Comparison of ENCODE assay signal across 11 cellular contexts in genomic region chr15:89150762-89151305, GRCh38.
DNase-seq lines count a peak whose midpoint lies in the region; ATAC-seq and TF ChIP-seq lines count a peak whose summit lies in the region.
"Had no signal": no experiment of that assay in that cellular context is flagged by ENCODE, and none has a peak within 500 bp of the region (broad histone marks: within the 10 kb centered on the region; RNA-seq: fewer than 3 reads in every experiment).

No MANE protein-coding gene starts in this region.

- BruUV-seq in Calu3 (replicated peaks; lab: Mats Ljungman, UMichigan) = no TSS peak

- no peaks in the 10 kb centered on the region for H3K9me3 ChIP-seq in MG63

- H3K4me1 Mint-ChIP-seq in Calu3 (ENCODE audit: low read depth, unreplicated experiment) = peaks cover 30% of the 10 kb centered on the region
- peaks cover 11% of the 10 kb centered on the region for H3K4me1 Mint-ChIP-seq in activated T-helper 1 cell treated with anti-CD3 and anti-CD28 coated beads, Interleukin-12 subunit alpha, Interleukin-12 subunit beta, Interleukin-2, Interleukin-4 antibody, amounts not matched to agents 30 ng/mL and 10 ng/mL and 1 ng/mL, durations not matched to agents 14 hours and 24 hours and 36 hours (ENCODE audit: low read depth)
- no peaks in the 10 kb centered on the region for H3K4me1 Mint-ChIP-seq in activated T-helper 17 cell treated with anti-CD3 and anti-CD28 coated beads, Interleukin-2, amount 50 U/mL, for 72 hours

- ATAC-seq in activated T-helper 17 cell treated with anti-CD3 and anti-CD28 coated beads, Interleukin-2, amount 50 U/mL, for 72 hours (replicated peaks) = no peak

- no peak for TF ChIP-seq CTCF in Calu3 (IDR thresholded peaks at IDR 0.05; ENCODE audit: unreplicated experiment)
- TF ChIP-seq CTCF in VCaP (conservative IDR thresholded peaks at IDR 0.05) = no peak

- peak overlapping the region; percentile 75 for H3K27ac Mint-ChIP-seq in Calu3 (ENCODE audit: unreplicated experiment)
- no peak overlapping the region for H3K27ac Mint-ChIP-seq in activated T-helper 1 cell treated with anti-CD3 and anti-CD28 coated beads, Interleukin-12 subunit alpha, Interleukin-12 subunit beta, Interleukin-2, Interleukin-4 antibody, amounts not matched to agents 30 ng/mL and 10 ng/mL and 1 ng/mL, durations not matched to agents 14 hours and 24 hours and 36 hours
- H3K27ac Mint-ChIP-seq in activated T-helper 17 cell treated with anti-CD3 and anti-CD28 coated beads, Interleukin-2, amount 50 U/mL, for 72 hours = no peak overlapping the region

- intact Hi-C loops in Calu3 (cut with micrococcal nuclease; ENCODE audit: unreplicated experiment) = loop anchor here (2.0 kb wide), 1 partner anchor 14 kb away; no protein-coding TSS in a partner anchor
- intact Hi-C loops in activated T-helper 1 cell treated with anti-CD3 and anti-CD28 coated beads, Interleukin-12 subunit alpha, Interleukin-12 subunit beta, Interleukin-2, Interleukin-4 antibody, amounts not matched to agents 30 ng/mL and 10 ng/mL and 1 ng/mL, durations not matched to agents 14 hours and 24 hours and 36 hours (cut with micrococcal nuclease) = no loop called here

- H3K27me3 Mint-ChIP-seq in Calu3 (ENCODE audit: unreplicated experiment) = no peaks in the 10 kb centered on the region
- no peaks in the 10 kb centered on the region for H3K27me3 Mint-ChIP-seq in activated T-helper 1 cell treated with anti-CD3 and anti-CD28 coated beads, Interleukin-12 subunit alpha, Interleukin-12 subunit beta, Interleukin-2, Interleukin-4 antibody, amounts not matched to agents 30 ng/mL and 10 ng/mL and 1 ng/mL, durations not matched to agents 14 hours and 24 hours and 36 hours (ENCODE audit: insufficient read depth)
- no peaks in the 10 kb centered on the region for H3K27me3 Mint-ChIP-seq in activated T-helper 17 cell treated with anti-CD3 and anti-CD28 coated beads, Interleukin-2, amount 50 U/mL, for 72 hours
- H3K27me3 Mint-ChIP-seq: CD4-positive, alpha-beta memory T cell had no signal

- no peak overlapping the region for H3K4me3 ChIP-seq in MG63

- no peaks in the 10 kb centered on the region for H3K27me3 ChIP-seq in MG63

- H3K9me3 Mint-ChIP-seq in Calu3 (ENCODE audit: low read depth, unreplicated experiment) = no peaks in the 10 kb centered on the region
- no peaks in the 10 kb centered on the region for H3K9me3 Mint-ChIP-seq in activated T-helper 1 cell treated with anti-CD3 and anti-CD28 coated beads, Interleukin-12 subunit alpha, Interleukin-12 subunit beta, Interleukin-2, Interleukin-4 antibody, amounts not matched to agents 30 ng/mL and 10 ng/mL and 1 ng/mL, durations not matched to agents 14 hours and 24 hours and 36 hours
- no peaks in the 10 kb centered on the region for H3K9me3 Mint-ChIP-seq in activated T-helper 17 cell treated with anti-CD3 and anti-CD28 coated beads, Interleukin-2, amount 50 U/mL, for 72 hours
- H3K9me3 Mint-ChIP-seq: CD4-positive, alpha-beta memory T cell had no signal

- CTCF ChIA-PET in Calu3 (lab: Charles Lee) = interaction anchor here (1.0 to 1.7 kb wide), 5 partner anchors 16 to 46 kb away, joined by 3 to 5 read pairs (median 4); no protein-coding TSS in a partner anchor

- peak; percentile 52 for DNase-seq in Calu3
- DNase-seq in MV-4-11 (lab: John Stamatoyannopoulos, UW) = peak; percentile 81
- peak; percentile 82 for DNase-seq in myocyte (ENCODE audit: low read depth)
- DNase-seq in kidney glomerular epithelial cell (lab: John Stamatoyannopoulos, UW) = no peak
- no peak for DNase-seq in MG63
- no peak for DNase-seq in activated T-helper 1 cell treated with anti-CD3 and anti-CD28 coated beads, Interleukin-12 subunit alpha, Interleukin-12 subunit beta, Interleukin-2, Interleukin-4 antibody, amounts not matched to agents 30 ng/mL and 10 ng/mL and 1 ng/mL, durations not matched to agents 14 hours and 24 hours and 36 hours (ENCODE audit: low spot score)
- DNase-seq: amygdala; CD4-positive, alpha-beta memory T cell had no signal

- H3K27ac ChIP-seq in VCaP = peak overlapping the region; percentile 85
- H3K27ac ChIP-seq: parathyroid adenoma had no signal

- peak overlapping the region; percentile 47 for H3K4me3 Mint-ChIP-seq in Calu3 (ENCODE audit: low read depth, unreplicated experiment)
- H3K4me3 Mint-ChIP-seq in activated T-helper 1 cell treated with anti-CD3 and anti-CD28 coated beads, Interleukin-12 subunit alpha, Interleukin-12 subunit beta, Interleukin-2, Interleukin-4 antibody, amounts not matched to agents 30 ng/mL and 10 ng/mL and 1 ng/mL, durations not matched to agents 14 hours and 24 hours and 36 hours = no peak overlapping the region
- H3K4me3 Mint-ChIP-seq in activated T-helper 17 cell treated with anti-CD3 and anti-CD28 coated beads, Interleukin-2, amount 50 U/mL, for 72 hours = no peak overlapping the region
- H3K4me3 Mint-ChIP-seq: CD4-positive, alpha-beta memory T cell had no signal

- H3K36me3 ChIP-seq in MG63 = peaks cover 15% of the 10 kb centered on the region

- H3K36me3 Mint-ChIP-seq in Calu3 (ENCODE audit: insufficient read depth, unreplicated experiment) = peaks cover 34% of the 10 kb centered on the region
- H3K36me3 Mint-ChIP-seq in activated T-helper 1 cell treated with anti-CD3 and anti-CD28 coated beads, Interleukin-12 subunit alpha, Interleukin-12 subunit beta, Interleukin-2, Interleukin-4 antibody, amounts not matched to agents 30 ng/mL and 10 ng/mL and 1 ng/mL, durations not matched to agents 14 hours and 24 hours and 36 hours (ENCODE audit: low read depth) = peaks cover 20% of the 10 kb centered on the region
- H3K36me3 Mint-ChIP-seq in activated T-helper 17 cell treated with anti-CD3 and anti-CD28 coated beads, Interleukin-2, amount 50 U/mL, for 72 hours (ENCODE audit: low read depth) = peaks cover 45% of the 10 kb centered on the region

Comparison
In these comparisons a context has a peak if more than half of its experiments do, and no peak if none do; other contexts are left out.
1. DNase-seq: peak in Calu3 (single experiment), MV-4-11 (single experiment) and myocyte (single experiment); none in kidney glomerular epithelial cell (single experiment), MG63 (single experiment) and activated T-helper 1 cell treated with anti-CD3 and anti-CD28 coated beads, Interleukin-12 subunit alpha, Interleukin-12 subunit beta, Interleukin-2, Interleukin-4 antibody, amounts not matched to agents 30 ng/mL and 10 ng/mL and 1 ng/mL, durations not matched to agents 14 hours and 24 hours and 36 hours (single experiment).